Comparison of ENCODE assay signal across 8 cellular contexts in genomic region chrX:152635941-152636340, GRCh38. TPM values are rescaled to one million over a fixed set of nuclear protein-coding genes. Genes with fewer than 3 reads are reported as not detected.
DNase-seq lines count a peak whose midpoint lies in the region; ATAC-seq and TF ChIP-seq lines count a peak whose summit lies in the region.

No MANE protein-coding gene starts in this region.

- intact Hi-C loops in lower lobe of right lung (cut with DNase I) = loop anchor here (10.0 kb wide), 1 partner anchor 881 kb away; no protein-coding TSS in a partner anchor
- intact Hi-C loops in activated T-helper 2 cell treated with anti-CD3 and anti-CD28 coated beads, Interferon-gamma antibody, Interleukin-2, Interleukin-4, amounts not matched to agents 10 μg/mL and 5 μg/mL and 100 μg/mL, durations not matched to agents 14 hours and 24 hours and 36 hours (cut with micrococcal nuclease) = no loop called here

- no peaks in the 10 kb centered on the region for H3K9me3 ChIP-seq in lower lobe of right lung

- H3K27ac ChIP-seq in brain microvascular endothelial cell (no peak overlapping the region), lower lobe of right lung (no peak overlapping the region)

- no peaks in the 10 kb centered on the region for H3K9me3 Mint-ChIP-seq in activated T-helper 2 cell treated with anti-CD3 and anti-CD28 coated beads, Interferon-gamma antibody, Interleukin-2, Interleukin-4, amounts not matched to agents 10 μg/mL and 5 μg/mL and 100 μg/mL, durations not matched to agents 14 hours and 24 hours and 36 hours
- no peaks in the 10 kb centered on the region for H3K9me3 Mint-ChIP-seq in activated T-cell treated with anti-CD3 and anti-CD28 coated beads, Interleukin-2, amount 50 U/mL, for 72 hours

- ATAC-seq in GM19351 (IDR thresholded peaks at IDR 0.05; ENCODE audit: unreplicated experiment) (peak; percentile 50), lower lobe of right lung (peak in 1 of 2 donors; percentile 43), HG02973 (IDR thresholded peaks at IDR 0.05; ENCODE audit: unreplicated experiment) (no peak)
- no peak for ATAC-seq in activated T-cell treated with anti-CD3 and anti-CD28 coated beads, Interleukin-2, amount 50 U/mL, for 72 hours (replicated peaks in 1 of 2)

- peak; percentile 79 for TF ChIP-seq CTCF in brain microvascular endothelial cell (IDR thresholded peaks at IDR 0.05; ENCODE audit: low read depth, low read length, missing control alignments)
- peak; percentile 42 for TF ChIP-seq CTCF in lower lobe of right lung (IDR thresholded peaks at IDR 0.05)

- H3K27me3 ChIP-seq in brain microvascular endothelial cell (replicated peaks) (no peaks in the 10 kb centered on the region), lower lobe of right lung (ENCODE audit: low read depth) (peaks cover 29% of the 10 kb centered on the region)

- in situ Hi-C loops in brain microvascular endothelial cell (cut with HindIII; ENCODE audit: low pct_ligation_motif_present, low sequenced_read_pairs) = no loop called here

- H3K36me3 ChIP-seq in brain microvascular endothelial cell (replicated peaks) = no peaks in the 10 kb centered on the region
- H3K36me3 ChIP-seq in lower lobe of right lung = no peaks in the 10 kb centered on the region

- no peak overlapping the region for H3K27ac Mint-ChIP-seq in activated T-helper 2 cell treated with anti-CD3 and anti-CD28 coated beads, Interferon-gamma antibody, Interleukin-2, Interleukin-4, amounts not matched to agents 10 μg/mL and 5 μg/mL and 100 μg/mL, durations not matched to agents 14 hours and 24 hours and 36 hours
- no peak overlapping the region for H3K27ac Mint-ChIP-seq in activated T-cell treated with anti-CD3 and anti-CD28 coated beads, Interleukin-2, amount 50 U/mL, for 72 hours

- H3K4me3 ChIP-seq in brain microvascular endothelial cell (ENCODE audit: low read depth, low read length) (no peak overlapping the region), lower lobe of right lung (no peak overlapping the region)

- H3K4me3 Mint-ChIP-seq in activated T-helper 2 cell treated with anti-CD3 and anti-CD28 coated beads, Interferon-gamma antibody, Interleukin-2, Interleukin-4, amounts not matched to agents 10 μg/mL and 5 μg/mL and 100 μg/mL, durations not matched to agents 14 hours and 24 hours and 36 hours (ENCODE audit: low read depth) = no peak overlapping the region
- H3K4me3 Mint-ChIP-seq in activated T-cell treated with anti-CD3 and anti-CD28 coated beads, Interleukin-2, amount 50 U/mL, for 72 hours = no peak overlapping the region

- DNase-seq in COLO829 (ENCODE audit: low spot score) = peak; percentile 30
- peak; percentile 29 for DNase-seq in NCI-H2196 treated with DMSO at 0.1 percent for 48 hours (lab: John Stamatoyannopoulos, UW; ENCODE audit: unreplicated experiment)
- DNase-seq in brain microvascular endothelial cell = peak; percentile 49
- no peak for DNase-seq in lower lobe of right lung
- DNase-seq in activated T-helper 2 cell treated with anti-CD3 and anti-CD28 coated beads, Interferon-gamma antibody, Interleukin-2, Interleukin-4, amounts not matched to agents 10 μg/mL and 5 μg/mL and 100 μg/mL, durations not matched to agents 14 hours and 24 hours and 36 hours (ENCODE audit: low spot score) = no peak
- DNase-seq in activated T-cell treated with anti-CD3 and anti-CD28 coated beads, Interleukin-2, amount 50 U/mL, for 72 hours = no peak

- no peaks in the 10 kb centered on the region for H3K4me1 Mint-ChIP-seq in activated T-helper 2 cell treated with anti-CD3 and anti-CD28 coated beads, Interferon-gamma antibody, Interleukin-2, Interleukin-4, amounts not matched to agents 10 μg/mL and 5 μg/mL and 100 μg/mL, durations not matched to agents 14 hours and 24 hours and 36 hours (ENCODE audit: low read depth)
- H3K4me1 Mint-ChIP-seq in activated T-cell treated with anti-CD3 and anti-CD28 coated beads, Interleukin-2, amount 50 U/mL, for 72 hours (ENCODE audit: low read depth) = no peaks in the 10 kb centered on the region

- no peaks in the 10 kb centered on the region for H3K4me1 ChIP-seq in lower lobe of right lung

- no peaks in the 10 kb centered on the region for H3K36me3 Mint-ChIP-seq in activated T-helper 2 cell treated with anti-CD3 and anti-CD28 coated beads, Interferon-gamma antibody, Interleukin-2, Interleukin-4, amounts not matched to agents 10 μg/mL and 5 μg/mL and 100 μg/mL, durations not matched to agents 14 hours and 24 hours and 36 hours (ENCODE audit: low read depth)
- H3K36me3 Mint-ChIP-seq in activated T-cell treated with anti-CD3 and anti-CD28 coated beads, Interleukin-2, amount 50 U/mL, for 72 hours (ENCODE audit: insufficient read depth in 2 of 2) = no peaks in the 10 kb centered on the region

- peaks cover 29% of the 10 kb centered on the region for H3K27me3 Mint-ChIP-seq in activated T-helper 2 cell treated with anti-CD3 and anti-CD28 coated beads, Interferon-gamma antibody, Interleukin-2, Interleukin-4, amounts not matched to agents 10 μg/mL and 5 μg/mL and 100 μg/mL, durations not matched to agents 14 hours and 24 hours and 36 hours (ENCODE audit: low read depth)
- peaks cover 70% of the 10 kb centered on the region for H3K27me3 Mint-ChIP-seq in activated T-cell treated with anti-CD3 and anti-CD28 coated beads, Interleukin-2, amount 50 U/mL, for 72 hours (ENCODE audit: low read depth)

RNA-seq across cellular contexts. Expression of gene GABRQ, which starts 1.8 kb away (rescaled TPM):
- not detected for total RNA-seq in lower lobe of right lung
- total RNA-seq in activated T-helper 2 cell treated with anti-CD3 and anti-CD28 coated beads, Interferon-gamma antibody, Interleukin-2, Interleukin-4, amounts not matched to agents 10 μg/mL and 5 μg/mL and 100 μg/mL, durations not matched to agents 14 hours and 24 hours and 36 hours = 0.05 and 0.07 TPM in 2 replicates
- under 1 TPM; 0.05 to 0.14 TPM for total RNA-seq in activated T-cell treated with anti-CD3 and anti-CD28 coated beads, Interleukin-2, amount 50 U/mL, for 72 hours

Comparison
In these comparisons a context has a peak if more than half of its experiments do, and no peak if none do; other contexts are left out.
1. DNase-seq: peak in COLO829 (single experiment), NCI-H2196 treated with DMSO at 0.1 percent for 48 hours (single experiment) and brain microvascular endothelial cell (single experiment); none in lower lobe of right lung (single experiment), activated T-helper 2 cell treated with anti-CD3 and anti-CD28 coated beads, Interferon-gamma antibody, Interleukin-2, Interleukin-4, amounts not matched to agents 10 μg/mL and 5 μg/mL and 100 μg/mL, durations not matched to agents 14 hours and 24 hours and 36 hours (single experiment) and activated T-cell treated with anti-CD3 and anti-CD28 coated beads, Interleukin-2, amount 50 U/mL, for 72 hours (0 of 2).